Comparison of ENCODE assay signal across 9 cellular contexts in genomic region chr17:45051060-45051719, GRCh38. TPM values are rescaled to one million over a fixed set of nuclear protein-coding genes. Genes with fewer than 3 reads are reported as not detected.
DNase-seq lines count a peak whose midpoint lies in the region; ATAC-seq and FAIRE-seq lines count a peak whose summit lies in the region.
"Had no signal": no experiment of that assay in that cellular context is flagged by ENCODE, and none has a peak within 500 bp of the region (broad histone marks: within the 10 kb centered on the region; RNA-seq: fewer than 3 reads in every experiment).

Gene DCAKD, minus strand, starts transcription at chr17:45051632. Its CDS starts 16,747 bp downstream, at chr17:45034885.

- intact Hi-C loops in left colon (cut with DNase I, micrococcal nuclease) = no loop called here

- FAIRE-seq in GM19239 (lab: Jason Lieb, UNC) = no peak
- FAIRE-seq: colon had no signal

- DNase-seq in AML-193 (lab: John Stamatoyannopoulos, UW) (peak; percentile 97), GM19239 (ENCODE audit: insufficient read length, low spot score) (peak; percentile 91), NCI-H524 (lab: John Stamatoyannopoulos, UW) (peak; percentile 91 to 96), left colon (peak; percentile 92)
- peak; percentile 94 for DNase-seq in activated CD4-positive, alpha-beta T cell treated with anti-CD3 and anti-CD28 coated beads for 48 hours
- peak; percentile 68 to 85 for DNase-seq in stimulated activated CD4-positive, alpha-beta T cell treated with anti-CD3 and anti-CD28 coated beads, Interleukin-1b, Interleukin-23, amount 100 ng/mL, for 4 hours (ENCODE audit: low read depth in 2 of 2)

- H3K27ac ChIP-seq in cingulate gyrus (ENCODE audit: low read depth, low read length) = peak within 1 kb of the TSS; percentile 91

- ATAC-seq in HG03457 (IDR thresholded peaks at IDR 0.05; ENCODE audit: unreplicated experiment) = peak; percentile 80
- ATAC-seq in left colon = peak; percentile 95

RNA-seq across cellular contexts. Expression of gene DCAKD, which starts in this region (rescaled TPM):
- 10 to 100 TPM; 25.7 to 28.1 TPM for total RNA-seq in left colon

Comparison
In these comparisons a context has a peak if more than half of its experiments do, and no peak if none do; other contexts are left out.
1. Peak in every context shown above with its lines: DNase-seq, ATAC-seq and H3K27ac ChIP-seq.